ENCODE assay signal across 8 cellular contexts in genomic region chr6:146857180-146857959, GRCh38.
DNase-seq lines count a peak whose midpoint lies in the region; ATAC-seq and TF ChIP-seq lines count a peak whose summit lies in the region.

No MANE protein-coding gene starts in this region.

- TF ChIP-seq CTCF in C4-2B (conservative IDR thresholded peaks at IDR 0.05) = peak; percentile 97
- peak; percentile 96 to 99 (median 99) for TF ChIP-seq CTCF in right lobe of liver (IDR thresholded peaks at IDR 0.05)

- H3K27me3 ChIP-seq in right lobe of liver = no peaks in the 10 kb centered on the region

- TF ChIP-seq POLR2A in right lobe of liver (IDR thresholded peaks at IDR 0.05) = no peak

- H3K9me3 ChIP-seq in right lobe of liver = no peaks in the 10 kb centered on the region

- peak overlapping the region in 1 of 3 donors; percentile 33 for H3K4me3 ChIP-seq in right lobe of liver

- WGBS in right lobe of liver (ENCODE audit: insufficient coverage, low coverage, low lambda C conversion rate, missing lambda C conversion rate) = 16% methylated on average over 11 of the region's 27 CpGs

- peak; percentile 57 for DNase-seq in NCI-H510A treated with DMSO at 0.1 percent for 48 hours (lab: John Stamatoyannopoulos, UW)
- peak; percentile 67 for DNase-seq in activated CD4-positive, alpha-beta T cell treated with anti-CD3 and anti-CD28 coated beads, Interleukin-2, amount 50 U/mL, for 1 hour
- peak; percentile 22 to 70 for DNase-seq in dermis microvascular lymphatic vessel endothelial cell (ENCODE audit: low read depth in 2 of 2)
- DNase-seq in right lobe of liver = peak; percentile 81 to 88 (median 84)
- DNase-seq in stimulated activated CD4-positive, alpha-beta T cell treated with anti-CD3 and anti-CD28 coated beads, Interleukin-4, amount 100 ng/mL, for 24 hours = peak; percentile 74

- H3K36me3 ChIP-seq in right lobe of liver = no peaks in the 10 kb centered on the region

- H3K27ac ChIP-seq in C4-2B = no peak overlapping the region
- H3K27ac ChIP-seq in right lobe of liver = no peak overlapping the region

- peak; percentile 97 for ATAC-seq in GM19372 (IDR thresholded peaks at IDR 0.05; ENCODE audit: low read depth, unreplicated experiment)
- ATAC-seq in HG03460 (IDR thresholded peaks at IDR 0.05; ENCODE audit: unreplicated experiment) = peak; percentile 86
- peak; percentile 92 to 94 (median 94) for ATAC-seq in right lobe of liver

- H3K4me1 ChIP-seq in right lobe of liver = peaks cover 0 to 13% (median 6%) of the 10 kb centered on the region in 4 donors

- intact Hi-C loops in right lobe of liver (cut with DNase I) = loop anchor here in 1 of 2 donors (5.0 kb wide), 1 partner anchor 440 kb away; no protein-coding TSS in a partner anchor
